Comparison of ENCODE assay signal across 8 cellular contexts in genomic region chr20:36919715-36920333, GRCh38. TPM values are rescaled to one million over a fixed set of nuclear protein-coding genes. Genes with fewer than 3 reads are reported as not detected.
A peak's percentile ranks its signal among the peaks of the same experiment; 100 is the strongest.
DNase-seq lines count a peak whose midpoint lies in the region; ATAC-seq, FAIRE-seq and TF ChIP-seq lines count a peak whose summit lies in the region.

No MANE protein-coding gene starts in this region.

- no TSS peak for BruUV-seq in mammary epithelial cell (replicated peaks; lab: Mats Ljungman, UMichigan)

- H3K9me3 ChIP-seq in Peyer's patch (no peaks in the 10 kb centered on the region), mammary epithelial cell (replicated peaks; ENCODE audit: insufficient read depth, low read length) (no peaks in the 10 kb centered on the region), kidney (ENCODE audit: control insufficient read depth in 1 of 2, low read length in 2 of 2) (no peaks in the 10 kb centered on the region), tibial artery (no peaks in the 10 kb centered on the region)

- no peak for ATAC-seq in GM19351 (IDR thresholded peaks at IDR 0.05; ENCODE audit: unreplicated experiment)

- H3K9ac ChIP-seq in mammary epithelial cell (ENCODE audit: insufficient read depth, low read length) (no peak overlapping the region), kidney (ENCODE audit: low read length in 2 of 2) (no peak overlapping the region)

- H3K4me1 ChIP-seq in Peyer's patch, result peaks cover 0 to 11% (median 0%) of the 10 kb centered on the region in 4 donors
- no peaks in the 10 kb centered on the region for H3K4me1 ChIP-seq in mammary epithelial cell (ENCODE audit: insufficient read depth, low read length)
- no peaks in the 10 kb centered on the region for H3K4me1 ChIP-seq in kidney (ENCODE audit: control insufficient read depth in 1 of 2, insufficient read depth in 1 of 2, low read depth in 1 of 2, low read length in 2 of 2)
- H3K4me1 ChIP-seq in tibial artery, result no peaks in the 10 kb centered on the region

- DNase-seq in activated CD4-positive, alpha-beta T cell treated with anti-CD3 and anti-CD28 coated beads, Interleukin-2, amount 10 ng/mL, durations not matched to agents 24 days and 14 days, result peak; percentile 82
- DNase-seq in activated CD4-positive, alpha-beta T cell treated with anti-CD3 and anti-CD28 coated beads, Interleukin-2, amount 50 U/mL, for 1 hour, result no peak
- peak; percentile 62 for DNase-seq in Jurkat, Clone E6-1 (ENCODE audit: low read depth, low spot score)
- DNase-seq in Peyer's patch (peak in 1 of 3 donors; percentile 39), mammary epithelial cell (peak; percentile 42), kidney (no peak), tibial artery (no peak)

- 0% methylated on average over 2 of the region's 2 CpGs for WGBS in mammary epithelial cell (ENCODE audit: low coverage, missing lambda C conversion rate)

- peak overlapping the region; percentile 61 for H3K27ac Mint-ChIP-seq in activated CD4-positive, alpha-beta T cell treated with anti-CD3 and anti-CD28 coated beads, Interleukin-2, amount 10 ng/mL, durations not matched to agents 24 days and 14 days

- no peaks in the 10 kb centered on the region for H3K27me3 Mint-ChIP-seq in activated CD4-positive, alpha-beta T cell treated with anti-CD3 and anti-CD28 coated beads, Interleukin-2, amount 10 ng/mL, durations not matched to agents 24 days and 14 days

- H3K27me3 ChIP-seq in Peyer's patch (no peaks in the 10 kb centered on the region), mammary epithelial cell (ENCODE audit: insufficient read depth, low read length) (no peaks in the 10 kb centered on the region), tibial artery (no peaks in the 10 kb centered on the region)

- no peak overlapping the region for H3K4me3 Mint-ChIP-seq in activated CD4-positive, alpha-beta T cell treated with anti-CD3 and anti-CD28 coated beads, Interleukin-2, amount 10 ng/mL, durations not matched to agents 24 days and 14 days

- no peak overlapping the region for H3K4me3 ChIP-seq in Jurkat, Clone E6-1 (ENCODE audit: low read length)
- no peak overlapping the region for H3K4me3 ChIP-seq in Peyer's patch
- no peak overlapping the region for H3K4me3 ChIP-seq in mammary epithelial cell (replicated peaks in 1 of 3; ENCODE audit: insufficient read depth in 1 of 3, low read depth in 2 of 3, low read length in 3 of 3)
- H3K4me3 ChIP-seq in kidney (ENCODE audit: low read length in 2 of 2), result no peak overlapping the region
- H3K4me3 ChIP-seq in tibial artery, result no peak overlapping the region

- H3K27ac ChIP-seq in Peyer's patch, result no peak overlapping the region
- no peak overlapping the region for H3K27ac ChIP-seq in mammary epithelial cell (ENCODE audit: insufficient read depth, low read depth, low read length)
- H3K27ac ChIP-seq in kidney (ENCODE audit: low read depth in 2 of 2, low read length in 2 of 2), result no peak overlapping the region
- H3K27ac ChIP-seq in tibial artery, result no peak overlapping the region

- FAIRE-seq in kidney (lab: Jason Lieb, UNC), result peak; percentile 94

- H3K36me3 ChIP-seq in Peyer's patch (peaks cover 0 to 82% (median 0%) of the 10 kb centered on the region in 3 donors), mammary epithelial cell (ENCODE audit: insufficient read depth, low read length) (no peaks in the 10 kb centered on the region), kidney (ENCODE audit: control insufficient read depth in 1 of 2, insufficient read depth in 2 of 2, low read length in 2 of 2) (peaks cover 2 to 3% of the 10 kb centered on the region in 2 donors), tibial artery (peaks cover 58 to 79% (median 59%) of the 10 kb centered on the region in 3 donors)

- peaks cover 36% of the 10 kb centered on the region for H3K36me3 Mint-ChIP-seq in activated CD4-positive, alpha-beta T cell treated with anti-CD3 and anti-CD28 coated beads, Interleukin-2, amount 10 ng/mL, durations not matched to agents 24 days and 14 days (ENCODE audit: low read depth)

- no peak overlapping the region for H3K4me2 ChIP-seq in mammary epithelial cell (ENCODE audit: insufficient read depth, low read depth, low read length)

- intact Hi-C loops in activated CD4-positive, alpha-beta T cell treated with anti-CD3 and anti-CD28 coated beads, Interleukin-2, amount 10 ng/mL, durations not matched to agents 24 days and 14 days (cut with micrococcal nuclease), result no loop called here
- intact Hi-C loops in mammary epithelial cell (cut with micrococcal nuclease) (loop anchor here (1.0 kb wide), 1 partner anchor 717 kb away; no protein-coding TSS in a partner anchor), kidney (cut with DNase I) (no loop called here), tibial artery (cut with DNase I; ENCODE audit: low total_unique reads) (no loop called here)

- no peaks in the 10 kb centered on the region for H3K79me2 ChIP-seq in mammary epithelial cell (ENCODE audit: insufficient read depth, low read length)

- no peaks in the 10 kb centered on the region for H4K20me1 ChIP-seq in mammary epithelial cell (ENCODE audit: insufficient read depth, low read length)

- in situ Hi-C loops in mammary epithelial cell (cut with MboI; ENCODE audit: low sequenced_read_pairs in 2 of 2), result no loop called here

- no peak for TF ChIP-seq POLR2A in Peyer's patch (IDR thresholded peaks at IDR 0.05)

- CTCF ChIA-PET in mammary epithelial cell (lab: Charles Lee; ENCODE audit: low non-redundant PET), result interaction anchor here (0.6 kb wide), 3 partner anchors 98 to 528 kb away, joined by 4 to 9 read pairs (median 5); no protein-coding TSS in a partner anchor

- dilution Hi-C loops in mammary epithelial cell (cut with HindIII; ENCODE audit: low sequenced_read_pairs), result no loop called here

- H2AFZ ChIP-seq in mammary epithelial cell (ENCODE audit: low read depth, low read length), result no peak overlapping the region

- H3K9me3 Mint-ChIP-seq in activated CD4-positive, alpha-beta T cell treated with anti-CD3 and anti-CD28 coated beads, Interleukin-2, amount 10 ng/mL, durations not matched to agents 24 days and 14 days, result no peaks in the 10 kb centered on the region

- TF ChIP-seq CTCF in Peyer's patch (IDR thresholded peaks at IDR 0.05) (peak; percentile 80 to 96 (median 88)), mammary epithelial cell (conservative IDR thresholded peaks at IDR 0.05 in 1 of 2, IDR thresholded peaks at IDR 0.05 in 1 of 2; ENCODE audit: extremely low read depth in 1 of 2, insufficient read depth in 1 of 2, low read depth in 1 of 2, low read length in 2 of 2) (peak; percentile 89 to 92), kidney (IDR thresholded peaks at IDR 0.05; ENCODE audit: borderline replicate concordance, extremely low read depth, insufficient read depth) (peak; percentile 82), tibial artery (IDR thresholded peaks at IDR 0.05) (peak; percentile 83 to 87)

- H3K4me1 Mint-ChIP-seq in activated CD4-positive, alpha-beta T cell treated with anti-CD3 and anti-CD28 coated beads, Interleukin-2, amount 10 ng/mL, durations not matched to agents 24 days and 14 days, result peaks cover 6% of the 10 kb centered on the region

RNA-seq across cellular contexts. Expression of gene SAMHD1, which starts 31.7 kb away (rescaled TPM):
- 51.6 TPM in 2 replicates for total RNA-seq in activated CD4-positive, alpha-beta T cell treated with anti-CD3 and anti-CD28 coated beads, Interleukin-2, amount 10 ng/mL, durations not matched to agents 24 days and 14 days
- not detected for polyA plus RNA-seq in Jurkat, Clone E6-1 (2012; ENCODE audit: insufficient read depth, insufficient read length)
- total RNA-seq in Peyer's patch (100 to 1,000 TPM in 1 of 4 donors, 10 to 100 TPM in 3; 26.4 to 195 (median 77.5) TPM), mammary epithelial cell (1 to 10 TPM; 3.8 to 6.7 TPM), kidney (94.1 TPM)
- polyA plus RNA-seq in mammary epithelial cell (3.9 TPM), kidney (ENCODE audit: insufficient read depth, low read depth, low replicate concordance) (13.7 TPM)
- polyA minus RNA-seq in mammary epithelial cell, result 7.9 TPM

RNA-seq across cellular contexts. Expression of gene TLDC2, which starts 43.9 kb away (rescaled TPM):
- not detected in 2 replicates for total RNA-seq in activated CD4-positive, alpha-beta T cell treated with anti-CD3 and anti-CD28 coated beads, Interleukin-2, amount 10 ng/mL, durations not matched to agents 24 days and 14 days
- polyA plus RNA-seq in Jurkat, Clone E6-1 (2012; ENCODE audit: insufficient read depth, insufficient read length), result not detected
- total RNA-seq in Peyer's patch (100 to 1,000 TPM in 2 of 4 donors, 10 to 100 TPM in 2; 22.3 to 114 (median 70.1) TPM), mammary epithelial cell (not detected), kidney (2.3 TPM)
- polyA plus RNA-seq in mammary epithelial cell (not detected), kidney (ENCODE audit: insufficient read depth, low read depth, low replicate concordance) (8.5 TPM)
- not detected for polyA minus RNA-seq in mammary epithelial cell

Comparison
In these comparisons a context has a peak if more than half of its experiments do, and no peak if none do; other contexts are left out.
1. DNase-seq: peak in activated CD4-positive, alpha-beta T cell treated with anti-CD3 and anti-CD28 coated beads, Interleukin-2, amount 10 ng/mL, durations not matched to agents 24 days and 14 days (single experiment), Jurkat, Clone E6-1 (single experiment) and mammary epithelial cell (single experiment); none in activated CD4-positive, alpha-beta T cell treated with anti-CD3 and anti-CD28 coated beads, Interleukin-2, amount 50 U/mL, for 1 hour (single experiment), kidney (single experiment) and tibial artery (0 of 2).
2. Peak in every context shown above with its lines, with median percentiles within 50 percentile points of each other: CTCF ChIP-seq.